ENCODE assay signal across 1 cellular context in genomic region chr14:93938766-93939303, GRCh38.
TF ChIP-seq lines count a peak whose summit lies in the region.

No MANE protein-coding gene starts in this region.

TF ChIP-seq in GM23338, 12 proteins besides CTCF, POLR2A, EP300 and RAD21 (continued from another document):
- TF ChIP-seq ETS1 (IDR thresholded peaks at IDR 0.05) (no peak), JUNB (IDR thresholded peaks at IDR 0.05; ENCODE audit: unreplicated experiment) (no peak), ZNF114 (CRISPR knock-in tag; IDR thresholded peaks at IDR 0.05) (no peak)
